ENCODE assay signal across 2 cellular contexts in genomic region chr17:42053701-42054100, GRCh38.
A peak's percentile ranks its signal among the peaks of the same experiment; 100 is the strongest.
TF ChIP-seq lines count a peak whose summit lies in the region.

No MANE protein-coding gene starts in this region.

TF ChIP-seq in GM23338, 12 proteins besides CTCF, POLR2A, EP300 and RAD21:
- no peak for TF ChIP-seq NANOG (IDR thresholded peaks at IDR 0.05; ENCODE audit: borderline replicate concordance)
- TF ChIP-seq REST (IDR thresholded peaks at IDR 0.05; ENCODE audit: unreplicated experiment), result no peak
- TF ChIP-seq JUNB (IDR thresholded peaks at IDR 0.05; ENCODE audit: unreplicated experiment), result no peak
- TF ChIP-seq ZNF331 (CRISPR knock-in tag; IDR thresholded peaks at IDR 0.05; ENCODE audit: low read depth), result no peak
- TF ChIP-seq, protein P1, sequence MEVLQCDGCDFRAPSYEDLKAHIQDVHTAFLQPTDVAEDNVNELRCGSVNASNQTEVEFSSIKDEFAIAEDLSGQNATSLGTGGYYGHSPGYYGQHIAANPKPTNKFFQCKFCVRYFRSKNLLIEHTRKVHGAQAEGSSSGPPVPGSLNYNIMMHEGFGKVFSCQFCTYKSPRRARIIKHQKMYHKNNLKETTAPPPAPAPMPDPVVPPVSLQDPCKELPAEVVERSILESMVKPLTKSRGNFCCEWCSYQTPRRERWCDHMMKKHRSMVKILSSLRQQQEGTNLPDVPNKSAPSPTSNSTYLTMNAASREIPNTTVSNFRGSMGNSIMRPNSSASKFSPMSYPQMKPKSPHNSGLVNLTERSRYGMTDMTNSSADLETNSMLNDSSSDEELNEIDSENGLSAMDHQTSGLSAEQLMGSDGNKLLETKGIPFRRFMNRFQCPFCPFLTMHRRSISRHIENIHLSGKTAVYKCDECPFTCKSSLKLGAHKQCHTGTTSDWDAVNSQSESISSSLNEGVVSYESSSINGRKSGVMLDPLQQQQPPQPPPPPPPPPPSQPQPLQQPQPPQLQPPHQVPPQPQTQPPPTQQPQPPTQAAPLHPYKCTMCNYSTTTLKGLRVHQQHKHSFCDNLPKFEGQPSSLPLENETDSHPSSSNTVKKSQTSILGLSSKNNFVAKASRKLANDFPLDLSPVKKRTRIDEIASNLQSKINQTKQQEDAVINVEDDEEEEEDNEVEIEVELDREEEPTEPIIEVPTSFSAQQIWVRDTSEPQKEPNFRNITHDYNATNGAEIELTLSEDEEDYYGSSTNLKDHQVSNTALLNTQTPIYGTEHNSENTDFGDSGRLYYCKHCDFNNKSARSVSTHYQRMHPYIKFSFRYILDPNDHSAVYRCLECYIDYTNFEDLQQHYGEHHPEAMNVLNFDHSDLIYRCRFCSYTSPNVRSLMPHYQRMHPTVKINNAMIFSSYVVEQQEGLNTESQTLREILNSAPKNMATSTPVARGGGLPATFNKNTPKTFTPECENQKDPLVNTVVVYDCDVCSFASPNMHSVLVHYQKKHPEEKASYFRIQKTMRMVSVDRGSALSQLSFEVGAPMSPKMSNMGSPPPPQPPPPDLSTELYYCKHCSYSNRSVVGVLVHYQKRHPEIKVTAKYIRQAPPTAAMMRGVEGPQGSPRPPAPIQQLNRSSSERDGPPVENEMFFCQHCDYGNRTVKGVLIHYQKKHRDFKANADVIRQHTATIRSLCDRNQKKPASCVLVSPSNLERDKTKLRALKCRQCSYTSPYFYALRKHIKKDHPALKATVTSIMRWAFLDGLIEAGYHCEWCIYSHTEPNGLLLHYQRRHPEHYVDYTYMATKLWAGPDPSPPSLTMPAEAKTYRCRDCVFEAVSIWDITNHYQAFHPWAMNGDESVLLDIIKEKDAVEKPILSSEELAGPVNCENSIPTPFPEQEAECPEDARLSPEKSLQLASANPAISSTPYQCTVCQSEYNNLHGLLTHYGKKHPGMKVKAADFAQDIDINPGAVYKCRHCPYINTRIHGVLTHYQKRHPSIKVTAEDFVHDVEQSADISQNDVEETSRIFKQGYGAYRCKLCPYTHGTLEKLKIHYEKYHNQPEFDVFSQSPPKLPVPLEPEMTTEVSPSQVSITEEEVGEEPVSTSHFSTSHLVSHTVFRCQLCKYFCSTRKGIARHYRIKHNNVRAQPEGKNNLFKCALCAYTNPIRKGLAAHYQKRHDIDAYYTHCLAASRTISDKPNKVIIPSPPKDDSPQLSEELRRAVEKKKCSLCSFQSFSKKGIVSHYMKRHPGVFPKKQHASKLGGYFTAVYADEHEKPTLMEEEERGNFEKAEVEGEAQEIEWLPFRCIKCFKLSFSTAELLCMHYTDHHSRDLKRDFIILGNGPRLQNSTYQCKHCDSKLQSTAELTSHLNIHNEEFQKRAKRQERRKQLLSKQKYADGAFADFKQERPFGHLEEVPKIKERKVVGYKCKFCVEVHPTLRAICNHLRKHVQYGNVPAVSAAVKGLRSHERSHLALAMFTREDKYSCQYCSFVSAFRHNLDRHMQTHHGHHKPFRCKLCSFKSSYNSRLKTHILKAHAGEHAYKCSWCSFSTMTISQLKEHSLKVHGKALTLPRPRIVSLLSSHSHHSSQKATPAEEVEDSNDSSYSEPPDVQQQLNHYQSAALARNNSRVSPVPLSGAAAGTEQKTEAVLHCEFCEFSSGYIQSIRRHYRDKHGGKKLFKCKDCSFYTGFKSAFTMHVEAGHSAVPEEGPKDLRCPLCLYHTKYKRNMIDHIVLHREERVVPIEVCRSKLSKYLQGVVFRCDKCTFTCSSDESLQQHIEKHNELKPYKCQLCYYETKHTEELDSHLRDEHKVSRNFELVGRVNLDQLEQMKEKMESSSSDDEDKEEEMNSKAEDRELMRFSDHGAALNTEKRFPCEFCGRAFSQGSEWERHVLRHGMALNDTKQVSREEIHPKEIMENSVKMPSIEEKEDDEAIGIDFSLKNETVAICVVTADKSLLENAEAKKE (CRISPR knock-in tag; IDR thresholded peaks at IDR 0.05), result no peak
- no peak for TF ChIP-seq EZH2phosphoT487 (IDR thresholded peaks at IDR 0.05; ENCODE audit: unreplicated experiment)

TF ChIP-seq in HEK293, 187 proteins besides CTCF, POLR2A, EP300 and RAD21:
- TF ChIP-seq, protein P2, sequence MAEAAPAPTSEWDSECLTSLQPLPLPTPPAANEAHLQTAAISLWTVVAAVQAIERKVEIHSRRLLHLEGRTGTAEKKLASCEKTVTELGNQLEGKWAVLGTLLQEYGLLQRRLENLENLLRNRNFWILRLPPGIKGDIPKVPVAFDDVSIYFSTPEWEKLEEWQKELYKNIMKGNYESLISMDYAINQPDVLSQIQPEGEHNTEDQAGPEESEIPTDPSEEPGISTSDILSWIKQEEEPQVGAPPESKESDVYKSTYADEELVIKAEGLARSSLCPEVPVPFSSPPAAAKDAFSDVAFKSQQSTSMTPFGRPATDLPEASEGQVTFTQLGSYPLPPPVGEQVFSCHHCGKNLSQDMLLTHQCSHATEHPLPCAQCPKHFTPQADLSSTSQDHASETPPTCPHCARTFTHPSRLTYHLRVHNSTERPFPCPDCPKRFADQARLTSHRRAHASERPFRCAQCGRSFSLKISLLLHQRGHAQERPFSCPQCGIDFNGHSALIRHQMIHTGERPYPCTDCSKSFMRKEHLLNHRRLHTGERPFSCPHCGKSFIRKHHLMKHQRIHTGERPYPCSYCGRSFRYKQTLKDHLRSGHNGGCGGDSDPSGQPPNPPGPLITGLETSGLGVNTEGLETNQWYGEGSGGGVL (tag by site-specific recombination; IDR thresholded peaks at IDR 0.05), result peak; percentile 67
- no peak for TF ChIP-seq ZNF707 (tag by site-specific recombination; IDR thresholded peaks at IDR 0.05)
- TF ChIP-seq ZNF600 (tag by site-specific recombination; IDR thresholded peaks at IDR 0.05), result peak; percentile 64
TF ChIP-seq in HEK293: peak in this region for 2.
